ENCODE assay signal across 18 cellular contexts in genomic region chr7:113487925-113488731, GRCh38.
DNase-seq lines count a peak whose midpoint lies in the region; ATAC-seq and TF ChIP-seq lines count a peak whose summit lies in the region.
"Had no signal": no experiment of that assay in that cellular context is flagged by ENCODE, and none has a peak within 500 bp of the region (broad histone marks: within the 10 kb centered on the region; RNA-seq: fewer than 3 reads in every experiment).

No MANE protein-coding gene starts in this region.

- POLR2A ChIA-PET in HEK293 (lab: Yijun Ruan, JAX) (no interaction called here), WTC11 (lab: Charles Lee) (no interaction called here)

- H3K27ac Mint-ChIP-seq in osteocyte (ENCODE audit: unreplicated experiment) (no peak overlapping the region), WTC11 (no peak overlapping the region)
- H3K27ac Mint-ChIP-seq: CD14-positive monocyte; CD4-positive, alpha-beta memory T cell had no signal

- CTCF ChIA-PET in HEK293 (lab: Yijun Ruan, JAX) (no interaction called here), WTC11 (lab: Charles Lee) (no interaction called here)

- DNase-seq in epithelial cell of esophagus (ENCODE audit: low read depth) (peak; percentile 1), osteocyte (ENCODE audit: extremely low spot score, unreplicated experiment) (peak; percentile 81), SKM-1 treated with dmso at 0.1 percent for 144 hours (lab: John Stamatoyannopoulos, UW; ENCODE audit: unreplicated experiment) (no peak), WTC11 (ENCODE audit: low spot score) (no peak), AG08395 (ENCODE audit: low spot score) (no peak)
- DNase-seq in stimulated activated naive CD8-positive, alpha-beta T cell treated with anti-CD3 and anti-CD28 coated beads, Interleukin-15, Interleukin-2, amounts not matched to agents 100 U/mL and 50 U/mL, for 24 hours = no peak
- DNase-seq: ACHN, DMS153, DMS79, GDM1, GOT3, H7, KG1 had no signal

- no peaks in the 10 kb centered on the region for H3K9me3 ChIP-seq in HEK293 (ENCODE audit: control insufficient read depth, insufficient read depth, low read depth, low read length)

- no peaks in the 10 kb centered on the region for H3K27me3 Mint-ChIP-seq in osteocyte (ENCODE audit: unreplicated experiment)
- no peaks in the 10 kb centered on the region; the same call in 1 of the 2 replicates for H3K27me3 Mint-ChIP-seq in WTC11 (ENCODE audit: low read depth)
- H3K27me3 Mint-ChIP-seq: CD4-positive, alpha-beta memory T cell had no signal

- no peak for TF ChIP-seq CTCF in HEK293 (tag by site-specific recombination; IDR thresholded peaks at IDR 0.05)
- TF ChIP-seq CTCF in epithelial cell of esophagus (IDR thresholded peaks at IDR 0.05; ENCODE audit: insufficient read depth, low read depth, low read length, missing control alignments) = no peak
- TF ChIP-seq CTCF in osteocyte (IDR thresholded peaks at IDR 0.05) = no peak
- TF ChIP-seq CTCF in WTC11 (IDR thresholded peaks at IDR 0.05) = no peak

- H3K4me1 ChIP-seq in HEK293 (ENCODE audit: control insufficient read depth, insufficient read depth, low read length) = no peaks in the 10 kb centered on the region
- H3K4me1 ChIP-seq: BLaER1 had no signal

- H3K4me3 ChIP-seq in HEK293 (ENCODE audit: low read depth, low read length) (no peak overlapping the region), epithelial cell of esophagus (ENCODE audit: low read length) (no peak overlapping the region)
- H3K4me3 ChIP-seq: BLaER1 had no signal

- ATAC-seq in stimulated activated naive CD8-positive, alpha-beta T cell treated with anti-CD3 and anti-CD28 coated beads, Interleukin-15, Interleukin-2, amounts not matched to agents 100 U/mL and 50 U/mL, for 24 hours = peak; percentile 32
- ATAC-seq in HG03571 (IDR thresholded peaks at IDR 0.05; ENCODE audit: unreplicated experiment) (no peak), WTC11 (no peak)

- no peaks in the 10 kb centered on the region for H3K36me3 ChIP-seq in HEK293 (ENCODE audit: control insufficient read depth in 2 of 2, insufficient read depth in 1 of 2, low read length in 2 of 2)
- H3K36me3 ChIP-seq: BLaER1 had no signal

- no peak overlapping the region for H3K4me3 Mint-ChIP-seq in osteocyte (ENCODE audit: unreplicated experiment)
- no peak overlapping the region for H3K4me3 Mint-ChIP-seq in WTC11
- H3K4me3 Mint-ChIP-seq: CD14-positive monocyte; CD4-positive, alpha-beta memory T cell had no signal

- H3K9me3 Mint-ChIP-seq in osteocyte (ENCODE audit: unreplicated experiment) (no peaks in the 10 kb centered on the region), WTC11 (peaks cover 45% of the 10 kb centered on the region)

- H3K36me3 Mint-ChIP-seq in osteocyte (ENCODE audit: unreplicated experiment) (no peaks in the 10 kb centered on the region), WTC11 (peaks cover 9% of the 10 kb centered on the region; the same call in 1 of the 2 replicates)
- H3K36me3 Mint-ChIP-seq: CD14-positive monocyte; CD4-positive, alpha-beta memory T cell had no signal

- H3K27ac ChIP-seq in HEK293 (ENCODE audit: extremely low read depth, low read depth, low read length) = no peak overlapping the region
- H3K27ac ChIP-seq: BLaER1 had no signal

- H3K4me1 Mint-ChIP-seq in osteocyte (ENCODE audit: unreplicated experiment) = no peaks in the 10 kb centered on the region
- H3K4me1 Mint-ChIP-seq in WTC11 = no peaks in the 10 kb centered on the region
- H3K4me1 Mint-ChIP-seq: CD14-positive monocyte; CD4-positive, alpha-beta memory T cell had no signal

TF ChIP-seq in HEK293, 187 proteins besides CTCF, POLR2A, EP300 and RAD21:
- TF ChIP-seq REST (tag by site-specific recombination; IDR thresholded peaks at IDR 0.05) (peak; percentile 94), OVOL3 (tag by site-specific recombination; IDR thresholded peaks at IDR 0.05) (no peak)

TF ChIP-seq in WTC11, 78 proteins besides CTCF, POLR2A, EP300 and RAD21:
- no peak for TF ChIP-seq IRF2 (CRISPR knock-in tag; IDR thresholded peaks at IDR 0.05; ENCODE audit: borderline replicate concordance, low read depth)
- TF ChIP-seq ESRRA (CRISPR knock-in tag; IDR thresholded peaks at IDR 0.05; ENCODE audit: borderline replicate concordance) = no peak
- TF ChIP-seq ATF2 (CRISPR knock-in tag; IDR thresholded peaks at IDR 0.05; ENCODE audit: borderline replicate concordance, low read depth) = no peak
- TF ChIP-seq USF2 (CRISPR knock-in tag; IDR thresholded peaks at IDR 0.05) = no peak
- TF ChIP-seq PRDM15 (CRISPR knock-in tag; IDR thresholded peaks at IDR 0.05) = no peak

Comparison
In these comparisons a context has a peak if more than half of its experiments do, and no peak if none do; other contexts are left out.
1. DNase-seq: peak in epithelial cell of esophagus (single experiment) and osteocyte (single experiment); none in stimulated activated naive CD8-positive, alpha-beta T cell treated with anti-CD3 and anti-CD28 coated beads, Interleukin-15, Interleukin-2, amounts not matched to agents 100 U/mL and 50 U/mL, for 24 hours (single experiment), SKM-1 treated with dmso at 0.1 percent for 144 hours (single experiment), WTC11 (single experiment) and AG08395 (single experiment).